In the genomic region with DNA sequence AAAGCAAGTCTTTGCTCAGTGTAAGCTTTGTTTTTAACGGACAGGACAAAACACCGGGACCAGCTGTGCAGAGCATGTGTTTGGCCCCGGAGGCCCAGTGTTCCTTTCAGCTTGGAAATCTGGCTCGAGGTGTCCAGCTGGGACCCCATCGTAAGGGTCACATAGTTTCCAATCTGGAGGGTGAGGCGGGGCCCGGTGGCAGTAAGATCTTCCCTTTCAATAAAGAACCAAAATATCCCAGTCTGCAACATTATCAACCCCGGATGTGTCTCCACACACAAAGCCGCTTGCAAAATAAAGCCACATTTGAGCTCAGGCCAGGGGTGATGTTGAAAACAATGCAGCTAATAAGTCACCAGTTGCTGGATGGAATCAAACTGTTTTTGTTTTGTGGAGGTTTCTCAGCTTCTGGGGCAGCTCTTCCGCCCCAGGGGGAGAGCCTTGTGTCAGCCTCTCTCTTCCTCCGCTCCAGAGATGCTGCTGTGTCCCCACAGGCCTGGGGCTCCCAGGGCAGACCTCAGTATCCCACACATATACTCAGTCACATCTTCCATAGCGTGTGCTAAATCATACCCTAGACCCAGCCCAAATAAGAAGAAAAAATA, we compare ENCODE assay signal across 9 cellular contexts.
DNase-seq lines count a peak whose midpoint lies in the region; TF ChIP-seq lines count a peak whose summit lies in the region.
"Had no signal": no experiment of that assay in that cellular context is flagged by ENCODE, and none has a peak within 500 bp of the region (broad histone marks: within the 10 kb centered on the region; RNA-seq: fewer than 3 reads in every experiment).

No MANE protein-coding gene starts in this region.

- no peaks in the 10 kb centered on the region for H3K36me3 Mint-ChIP-seq in mesothelial cell of epicardium
- H3K36me3 Mint-ChIP-seq in activated CD4-positive, alpha-beta memory T cell treated with anti-CD3 and anti-CD28 coated beads for 36 hours, result no peaks in the 10 kb centered on the region
- H3K36me3 Mint-ChIP-seq: CD4-positive, CD25-positive, alpha-beta regulatory T cell had no signal

- H3K27ac Mint-ChIP-seq in mesothelial cell of epicardium, result no peak overlapping the region
- no peak overlapping the region for H3K27ac Mint-ChIP-seq in activated CD4-positive, alpha-beta memory T cell treated with anti-CD3 and anti-CD28 coated beads for 36 hours
- H3K27ac Mint-ChIP-seq: CD4-positive, CD25-positive, alpha-beta regulatory T cell had no signal

- intact Hi-C loops in activated CD4-positive, alpha-beta memory T cell treated with anti-CD3 and anti-CD28 coated beads for 36 hours (cut with micrococcal nuclease), result no loop called here

- no peaks in the 10 kb centered on the region for H3K27me3 ChIP-seq in osteoblast (ENCODE audit: insufficient read depth, low read length)

- H2AFZ ChIP-seq in osteoblast (ENCODE audit: low read length), result peak overlapping the region; percentile 65

- peaks cover 5% of the 10 kb centered on the region for H3K27me3 Mint-ChIP-seq in mesothelial cell of epicardium (ENCODE audit: low read depth)
- H3K27me3 Mint-ChIP-seq in activated CD4-positive, alpha-beta memory T cell treated with anti-CD3 and anti-CD28 coated beads for 36 hours, result no peaks in the 10 kb centered on the region

- peaks cover 3% of the 10 kb centered on the region for H3K9me3 Mint-ChIP-seq in mesothelial cell of epicardium
- no peaks in the 10 kb centered on the region for H3K9me3 Mint-ChIP-seq in activated CD4-positive, alpha-beta memory T cell treated with anti-CD3 and anti-CD28 coated beads for 36 hours
- H3K9me3 Mint-ChIP-seq: CD4-positive, CD25-positive, alpha-beta regulatory T cell had no signal

- no peaks in the 10 kb centered on the region for H3K9me3 ChIP-seq in osteoblast (ENCODE audit: low read depth, low read length)

- H3K4me2 ChIP-seq in osteoblast (ENCODE audit: insufficient read depth, low read length), result peak overlapping the region; percentile 38

- no peak for TF ChIP-seq CTCF in AG09319 (IDR thresholded peaks at IDR 0.05; ENCODE audit: low read depth, low read length)
- TF ChIP-seq CTCF in fibroblast of pulmonary artery (IDR thresholded peaks at IDR 0.05; ENCODE audit: low read length, missing control alignments), result no peak
- TF ChIP-seq CTCF in osteoblast (IDR thresholded peaks at IDR 0.05; ENCODE audit: extremely low read depth, low read depth, low read length), result no peak
- TF ChIP-seq CTCF in mesothelial cell of epicardium (IDR thresholded peaks at IDR 0.05; ENCODE audit: unreplicated experiment), result no peak

- H3K4me3 ChIP-seq in fibroblast of pulmonary artery (replicated peaks; ENCODE audit: low read depth, low read length), result no peak overlapping the region
- no peak overlapping the region for H3K4me3 ChIP-seq in osteoblast (ENCODE audit: insufficient read depth, low read length)

- no peak overlapping the region for H3K4me3 Mint-ChIP-seq in mesothelial cell of epicardium
- no peak overlapping the region for H3K4me3 Mint-ChIP-seq in activated CD4-positive, alpha-beta memory T cell treated with anti-CD3 and anti-CD28 coated beads for 36 hours
- H3K4me3 Mint-ChIP-seq: CD4-positive, CD25-positive, alpha-beta regulatory T cell had no signal

- H4K20me1 ChIP-seq in osteoblast (ENCODE audit: insufficient read depth, low read length), result no peaks in the 10 kb centered on the region

- H3K36me3 ChIP-seq in osteoblast (ENCODE audit: insufficient read depth, low read length), result no peaks in the 10 kb centered on the region

- peaks cover 4% of the 10 kb centered on the region for H3K4me1 Mint-ChIP-seq in mesothelial cell of epicardium
- H3K4me1 Mint-ChIP-seq in activated CD4-positive, alpha-beta memory T cell treated with anti-CD3 and anti-CD28 coated beads for 36 hours (ENCODE audit: low read depth), result no peaks in the 10 kb centered on the region
- H3K4me1 Mint-ChIP-seq: CD4-positive, CD25-positive, alpha-beta regulatory T cell had no signal

- H3K27ac ChIP-seq in osteoblast (ENCODE audit: low read depth, low read length), result peak overlapping the region; percentile 57

- CTCF ChIA-PET in activated CD4-positive, alpha-beta memory T cell treated with anti-CD3 and anti-CD28 coated beads for 36 hours (lab: Charles Lee), result no interaction called here

- H3K79me2 ChIP-seq in osteoblast (ENCODE audit: insufficient read depth, low read length), result no peaks in the 10 kb centered on the region

- peaks cover 22% of the 10 kb centered on the region for H3K4me1 ChIP-seq in osteoblast (ENCODE audit: insufficient read depth, low read length)

- DNase-seq in AG09319 (ENCODE audit: extremely low read depth, low read depth), result peak; percentile 71
- DNase-seq in SIG-M5 (lab: John Stamatoyannopoulos, UW), result peak; percentile 84
- DNase-seq in fibroblast of pulmonary artery (ENCODE audit: low read depth), result peak; percentile 98
- peak; percentile 93 for DNase-seq in osteoblast (ENCODE audit: insufficient read length, low spot score, missing footprints)
- DNase-seq in Kasumi-1 (lab: John Stamatoyannopoulos, UW), result no peak
- DNase-seq in mesothelial cell of epicardium (ENCODE audit: low spot score in 2 of 2, unreplicated experiment in 2 of 2), result no peak
- DNase-seq in activated CD4-positive, alpha-beta memory T cell treated with anti-CD3 and anti-CD28 coated beads for 36 hours, result no peak
- no peak for DNase-seq in 8988T
- DNase-seq: CD4-positive, CD25-positive, alpha-beta regulatory T cell had no signal

- POLR2A ChIA-PET in activated CD4-positive, alpha-beta memory T cell treated with anti-CD3 and anti-CD28 coated beads for 36 hours (lab: Charles Lee), result no interaction called here

Comparison
In these comparisons a context has a peak if more than half of its experiments do, and no peak if none do; other contexts are left out.
1. DNase-seq: peak in AG09319 (single experiment), SIG-M5 (single experiment), fibroblast of pulmonary artery (single experiment) and osteoblast (single experiment); none in Kasumi-1 (0 of 2), mesothelial cell of epicardium (0 of 2), activated CD4-positive, alpha-beta memory T cell treated with anti-CD3 and anti-CD28 coated beads for 36 hours (single experiment) and 8988T (single experiment).